ENCODE assay signal across 8 cellular contexts in the genomic region with DNA sequence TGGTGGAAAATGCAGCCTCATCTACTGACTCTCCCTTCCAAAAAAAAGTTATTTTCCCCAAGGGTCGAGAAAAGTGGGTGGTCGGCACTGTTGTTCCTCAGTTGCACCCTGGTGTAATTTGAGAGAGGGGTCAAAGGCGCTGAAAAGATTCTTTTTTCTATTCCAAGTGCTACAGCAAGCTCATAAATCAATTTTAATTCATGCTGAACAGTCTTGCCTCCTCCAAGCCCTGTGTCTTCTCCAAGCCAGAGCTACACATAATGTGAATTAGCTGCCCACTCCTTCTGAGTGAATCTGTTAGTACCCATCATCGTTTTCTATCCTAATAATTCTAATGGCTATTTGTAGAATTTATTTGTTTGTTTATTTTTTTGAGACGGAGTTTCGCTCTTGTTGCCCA. TPM values are rescaled to one million over a fixed set of nuclear protein-coding genes. Genes with fewer than 3 reads are reported as not detected.
DNase-seq lines count a peak whose midpoint lies in the region; ATAC-seq and TF ChIP-seq lines count a peak whose summit lies in the region.

No MANE protein-coding gene starts in this region.

- peak overlapping the region; percentile 75 for H3K4me3 ChIP-seq in AG10803 (ENCODE audit: low read length)
- H3K4me3 ChIP-seq in breast epithelium, result peak overlapping the region; percentile 53 to 95 (median 73)
- peak overlapping the region; percentile 51 to 58 for H3K4me3 ChIP-seq in muscle layer of colon (ENCODE audit: low read depth in 1 of 2, low read length in 2 of 2)

- no peak overlapping the region for H3K9ac ChIP-seq in muscle layer of colon (ENCODE audit: low read length)

- DNase-seq in AG10803 (ENCODE audit: low read depth), result no peak
- no peak for DNase-seq in breast epithelium (ENCODE audit: low spot score in 2 of 2)
- DNase-seq in NCI-H2081 (lab: John Stamatoyannopoulos, UW), result no peak
- no peak for DNase-seq in DMS153 treated with DMSO at 0.1 percent for 48 hours (lab: John Stamatoyannopoulos, UW; ENCODE audit: unreplicated experiment)
- DNase-seq in head of caudate nucleus, result no peak

- H3K27ac ChIP-seq in KOPT-K1 (ENCODE audit: low read depth, low read length, poor library complexity, severe bottlenecking) (peak overlapping the region; percentile 71), breast epithelium (peak overlapping the region; percentile 85 to 92), muscle layer of colon (ENCODE audit: low read depth, low read length) (peak overlapping the region; percentile 75)

- intact Hi-C loops in breast epithelium (cut with DNase I; ENCODE audit: low total_unique reads) (no loop called here), head of caudate nucleus (cut with DNase I) (no loop called here)

- no peaks in the 10 kb centered on the region for H3K4me1 ChIP-seq in breast epithelium
- peaks cover 6% of the 10 kb centered on the region for H3K4me1 ChIP-seq in muscle layer of colon (ENCODE audit: insufficient read depth, low read length)

- no peak for TF ChIP-seq CTCF in AG10803 (conservative IDR thresholded peaks at IDR 0.05; ENCODE audit: low read length)
- TF ChIP-seq CTCF in breast epithelium (IDR thresholded peaks at IDR 0.05), result no peak

- no peak for TF ChIP-seq POLR2A in breast epithelium (IDR thresholded peaks at IDR 0.05)

- H3K36me3 ChIP-seq in KOPT-K1 (ENCODE audit: insufficient read depth, low read length), result peaks cover 22% of the 10 kb centered on the region; the same call in 1 of the 2 replicates
- no peaks in the 10 kb centered on the region for H3K36me3 ChIP-seq in breast epithelium
- H3K36me3 ChIP-seq in muscle layer of colon (ENCODE audit: insufficient read depth, low read length), result no peaks in the 10 kb centered on the region

- H3K27me3 ChIP-seq in breast epithelium (no peaks in the 10 kb centered on the region), muscle layer of colon (ENCODE audit: control insufficient read depth in 1 of 2, insufficient read depth in 2 of 2, low read length in 2 of 2) (no peaks in the 10 kb centered on the region)

- ATAC-seq in GM19324 (IDR thresholded peaks at IDR 0.05; ENCODE audit: low FRiP score, unreplicated experiment), result no peak

- H3K9me3 ChIP-seq in KOPT-K1 (ENCODE audit: insufficient read depth, low read length, poor library complexity, severe bottlenecking), result no peaks in the 10 kb centered on the region
- no peaks in the 10 kb centered on the region for H3K9me3 ChIP-seq in breast epithelium
- H3K9me3 ChIP-seq in muscle layer of colon (ENCODE audit: low read length), result no peaks in the 10 kb centered on the region

RNA-seq across cellular contexts. Expression of gene SLC25A15, which starts 0.8 kb away (rescaled TPM):
- total RNA-seq in breast epithelium, result 10 to 100 TPM in 1 of 3 donors, 1 to 10 TPM in 2; 6.9 to 13.4 (median 7.5) TPM

RNA-seq across cellular contexts. Expression of gene MRPS31, which starts 19.2 kb away (rescaled TPM):
- 10 to 100 TPM; 15.8 to 29.7 (median 23.3) TPM for total RNA-seq in breast epithelium
